24 cellular contexts compared by ENCODE assay signal in genomic region chr21:42749226-42749625, GRCh38.
A peak's percentile ranks its signal among the peaks of the same experiment; 100 is the strongest.
DNase-seq lines count a peak whose midpoint lies in the region; ATAC-seq and TF ChIP-seq lines count a peak whose summit lies in the region.
"Had no signal": no experiment of that assay in that cellular context is flagged by ENCODE, and none has a peak within 500 bp of the region (broad histone marks: within the 10 kb centered on the region; RNA-seq: fewer than 3 reads in every experiment).

No MANE protein-coding gene starts in this region.

- H3K4me1 ChIP-seq in colonic mucosa (peaks cover 17% of the 10 kb centered on the region), tibial nerve (peaks cover 0 to 44% (median 18%) of the 10 kb centered on the region in 4 donors), tibial artery (no peaks in the 10 kb centered on the region)
- H3K4me1 ChIP-seq: breast epithelium, vagina had no signal

- POLR2A ChIA-PET in activated CD4-positive, alpha-beta T cell treated with anti-CD3 and anti-CD28 coated beads, Interleukin-2, amount 10 ng/mL, durations not matched to agents 7 days and 5 days (lab: Charles Lee): no interaction called here
- POLR2A ChIA-PET in naive thymus-derived CD8-positive, alpha-beta T cell (lab: Charles Lee): interaction anchor here (0.7 to 4.8 kb wide), 4 partner anchors 11 to 33 kb away, joined by 4 to 85 read pairs (median 6); no protein-coding TSS in a partner anchor

- intact Hi-C loops in activated CD4-positive, alpha-beta T cell treated with anti-CD3 and anti-CD28 coated beads, Interleukin-2, amount 10 ng/mL, durations not matched to agents 24 days and 14 days (cut with micrococcal nuclease): loop anchor here (5.0 kb wide), 1 partner anchor 67 kb away; no protein-coding TSS in a partner anchor
- intact Hi-C loops in colonic mucosa (cut with DNase I) (loop anchor here (5.0 kb wide), 1 partner anchor 157 kb away; no protein-coding TSS in a partner anchor), tibial artery (cut with DNase I; ENCODE audit: low total_unique reads) (no loop called here)

- H3K27me3 Mint-ChIP-seq in activated CD4-positive, alpha-beta T cell treated with anti-CD3 and anti-CD28 coated beads, Interleukin-2, amount 10 ng/mL, durations not matched to agents 7 days and 5 days: no peaks in the 10 kb centered on the region
- H3K27me3 Mint-ChIP-seq in activated CD4-positive, alpha-beta T cell treated with anti-CD3 and anti-CD28 coated beads, Interleukin-2, amount 10 ng/mL, durations not matched to agents 24 days and 14 days: no peaks in the 10 kb centered on the region
- H3K27me3 Mint-ChIP-seq in naive thymus-derived CD8-positive, alpha-beta T cell: no peaks in the 10 kb centered on the region
- H3K27me3 Mint-ChIP-seq: activated CD8-positive, alpha-beta memory T cell treated with anti-CD3 and anti-CD28 coated beads, Interleukin-2, amount 10 ng/mL, durations not matched to agents 7 days and 5 days had no signal

- no peaks in the 10 kb centered on the region for H3K9me3 Mint-ChIP-seq in activated CD4-positive, alpha-beta T cell treated with anti-CD3 and anti-CD28 coated beads, Interleukin-2, amount 10 ng/mL, durations not matched to agents 7 days and 5 days
- H3K9me3 Mint-ChIP-seq in activated CD4-positive, alpha-beta T cell treated with anti-CD3 and anti-CD28 coated beads, Interleukin-2, amount 10 ng/mL, durations not matched to agents 24 days and 14 days: no peaks in the 10 kb centered on the region
- no peaks in the 10 kb centered on the region for H3K9me3 Mint-ChIP-seq in naive thymus-derived CD8-positive, alpha-beta T cell
- H3K9me3 Mint-ChIP-seq: activated T-cell treated with anti-CD3 and anti-CD28 coated beads, Interleukin-2, amount 50 U/mL, for 72 hours; CD8-positive, alpha-beta T cell; H9 had no signal

- H3K36me3 Mint-ChIP-seq in activated CD4-positive, alpha-beta T cell treated with anti-CD3 and anti-CD28 coated beads, Interleukin-2, amount 10 ng/mL, durations not matched to agents 7 days and 5 days (ENCODE audit: low read depth): peaks cover 2% of the 10 kb centered on the region
- no peaks in the 10 kb centered on the region for H3K36me3 Mint-ChIP-seq in activated CD4-positive, alpha-beta T cell treated with anti-CD3 and anti-CD28 coated beads, Interleukin-2, amount 10 ng/mL, durations not matched to agents 24 days and 14 days (ENCODE audit: low read depth)
- H3K36me3 Mint-ChIP-seq in naive thymus-derived CD8-positive, alpha-beta T cell: peaks cover 0 to 13% (median 10%) of the 10 kb centered on the region in 3 donors
- H3K36me3 Mint-ChIP-seq: CD8-positive, alpha-beta T cell had no signal

- peak overlapping the region; percentile 30 to 58 for H3K9ac ChIP-seq in colonic mucosa (ENCODE audit: low read depth in 2 of 2, low read length in 2 of 2)

- peak overlapping the region; percentile 20 for H3K27ac Mint-ChIP-seq in activated CD4-positive, alpha-beta T cell treated with anti-CD3 and anti-CD28 coated beads, Interleukin-2, amount 10 ng/mL, durations not matched to agents 7 days and 5 days
- H3K27ac Mint-ChIP-seq in activated CD4-positive, alpha-beta T cell treated with anti-CD3 and anti-CD28 coated beads, Interleukin-2, amount 10 ng/mL, durations not matched to agents 24 days and 14 days: no peak overlapping the region
- peak overlapping the region in 9 of 10 donors; percentile 73 to 100 (median 98) for H3K27ac Mint-ChIP-seq in naive thymus-derived CD8-positive, alpha-beta T cell
- H3K27ac Mint-ChIP-seq: activated CD8-positive, alpha-beta memory T cell treated with anti-CD3 and anti-CD28 coated beads, Interleukin-2, amount 10 ng/mL, durations not matched to agents 7 days and 5 days; activated T-cell treated with anti-CD3 and anti-CD28 coated beads, Interleukin-2, amount 50 U/mL, for 72 hours had no signal

- H3K27ac ChIP-seq in colonic mucosa (peak overlapping the region; percentile 32), tibial nerve (peak overlapping the region; percentile 12 to 80 (median 63)), tibial artery (no peak overlapping the region)
- H3K27ac ChIP-seq: 22Rv1, vagina had no signal

- H3K9me3 ChIP-seq in colonic mucosa: no peaks in the 10 kb centered on the region
- H3K9me3 ChIP-seq in tibial nerve: no peaks in the 10 kb centered on the region
- no peaks in the 10 kb centered on the region for H3K9me3 ChIP-seq in tibial artery
- H3K9me3 ChIP-seq: breast epithelium, heart left ventricle, vagina had no signal

- 56 to 57% methylated on average over 6 of the region's 6 CpGs for WGBS in tibial nerve, 2 donors

- CTCF ChIA-PET in activated CD4-positive, alpha-beta T cell treated with anti-CD3 and anti-CD28 coated beads, Interleukin-2, amount 10 ng/mL, durations not matched to agents 7 days and 5 days (lab: Charles Lee): no interaction called here

- TF ChIP-seq EP300 in tibial nerve (IDR thresholded peaks at IDR 0.05): no peak

- H3K4me1 Mint-ChIP-seq in activated CD4-positive, alpha-beta T cell treated with anti-CD3 and anti-CD28 coated beads, Interleukin-2, amount 10 ng/mL, durations not matched to agents 7 days and 5 days: peaks cover 30% of the 10 kb centered on the region
- peaks cover 13% of the 10 kb centered on the region for H3K4me1 Mint-ChIP-seq in activated CD4-positive, alpha-beta T cell treated with anti-CD3 and anti-CD28 coated beads, Interleukin-2, amount 10 ng/mL, durations not matched to agents 24 days and 14 days
- H3K4me1 Mint-ChIP-seq in naive thymus-derived CD8-positive, alpha-beta T cell: peaks cover 15 to 43% (median 36%) of the 10 kb centered on the region in 4 donors

- H3K4me3 ChIP-seq in colonic mucosa (no peak overlapping the region), tibial nerve (no peak overlapping the region), tibial artery (no peak overlapping the region)
- H3K4me3 ChIP-seq: breast epithelium, heart left ventricle, vagina had no signal

- TF ChIP-seq CTCF in colonic mucosa (IDR thresholded peaks at IDR 0.05) (no peak), tibial nerve (IDR thresholded peaks at IDR 0.05) (no peak), tibial artery (IDR thresholded peaks at IDR 0.05) (no peak)

- H3K4me3 Mint-ChIP-seq in activated CD4-positive, alpha-beta T cell treated with anti-CD3 and anti-CD28 coated beads, Interleukin-2, amount 10 ng/mL, durations not matched to agents 7 days and 5 days: no peak overlapping the region
- H3K4me3 Mint-ChIP-seq in activated CD4-positive, alpha-beta T cell treated with anti-CD3 and anti-CD28 coated beads, Interleukin-2, amount 10 ng/mL, durations not matched to agents 24 days and 14 days: no peak overlapping the region
- peak overlapping the region in 1 of 10 donors; percentile 15 for H3K4me3 Mint-ChIP-seq in naive thymus-derived CD8-positive, alpha-beta T cell
- H3K4me3 Mint-ChIP-seq: activated CD8-positive, alpha-beta memory T cell treated with anti-CD3 and anti-CD28 coated beads, Interleukin-2, amount 10 ng/mL, durations not matched to agents 7 days and 5 days; activated T-cell treated with anti-CD3 and anti-CD28 coated beads, Interleukin-2, amount 50 U/mL, for 72 hours; CD8-positive, alpha-beta T cell; H9 had no signal

- H3K36me3 ChIP-seq in colonic mucosa (no peaks in the 10 kb centered on the region), tibial nerve (peaks cover 0 to 33% (median 2%) of the 10 kb centered on the region in 3 donors), tibial artery (no peaks in the 10 kb centered on the region)
- H3K36me3 ChIP-seq: breast epithelium, heart left ventricle, vagina had no signal

- DNase-seq in activated CD4-positive, alpha-beta T cell treated with anti-CD3 and anti-CD28 coated beads, Interleukin-2, amount 10 ng/mL, durations not matched to agents 7 days and 5 days: no peak
- no peak for DNase-seq in activated CD4-positive, alpha-beta T cell treated with anti-CD3 and anti-CD28 coated beads, Interleukin-2, amount 10 ng/mL, durations not matched to agents 24 days and 14 days
- DNase-seq in colonic mucosa: peak; percentile 56
- DNase-seq in naive thymus-derived CD8-positive, alpha-beta T cell: no peak
- DNase-seq in tibial nerve (ENCODE audit: low spot score in 2 of 2): no peak
- DNase-seq in tibial artery: no peak
- no peak for DNase-seq in hypothalamus (lab: John Stamatoyannopoulos, UW)
- DNase-seq: activated CD4-positive, alpha-beta T cell treated with anti-CD3 and anti-CD28 coated beads, Interleukin-2, amount 50 U/mL, for 1 hour; activated CD8-positive, alpha-beta memory T cell treated with anti-CD3 and anti-CD28 coated beads, Interleukin-2, amount 10 ng/mL, durations not matched to agents 7 days and 5 days; activated naive CD4-positive, alpha-beta T cell treated with anti-CD3 and anti-CD28 coated beads, Interleukin-2, amount 50 U/mL, for 16 hours; activated T-cell treated with anti-CD3 and anti-CD28 coated beads, Interleukin-2, amount 50 U/mL, for 72 hours; amniotic stem cell; CD8-positive, alpha-beta T cell; effector CD4-positive, alpha-beta T cell; H9; mammary epithelial cell; NCI-H2171 treated with DMSO at 0.1 percent for 48 hours; NCI-H524 treated with DMSO at 0.1 percent for 48 hours had no signal

- no peak for ATAC-seq in naive thymus-derived CD8-positive, alpha-beta T cell
- no peak for ATAC-seq in GM21515 (IDR thresholded peaks at IDR 0.05; ENCODE audit: unreplicated experiment)
- ATAC-seq: activated CD8-positive, alpha-beta memory T cell treated with anti-CD3 and anti-CD28 coated beads, Interleukin-2, amount 10 ng/mL, durations not matched to agents 7 days and 5 days; activated T-cell treated with anti-CD3 and anti-CD28 coated beads, Interleukin-2, amount 50 U/mL, for 72 hours; CD8-positive, alpha-beta T cell; heart left ventricle; Right ventricle myocardium inferior had no signal

- TF ChIP-seq POLR2A in tibial nerve (IDR thresholded peaks at IDR 0.05): no peak

- H3K27me3 ChIP-seq in colonic mucosa (no peaks in the 10 kb centered on the region), tibial nerve (no peaks in the 10 kb centered on the region), tibial artery (no peaks in the 10 kb centered on the region)
- H3K27me3 ChIP-seq: breast epithelium, heart left ventricle, vagina had no signal

Comparison
In these comparisons a context has a peak if more than half of its experiments do, and no peak if none do; other contexts are left out.
1. H3K27ac ChIP-seq: peak in colonic mucosa (single experiment) and tibial nerve (4 of 4); none in tibial artery (0 of 2).